Comparison of ENCODE assay signal across 17 cellular contexts in genomic region chr9:125760537-125760936, GRCh38. TPM values are rescaled to one million over a fixed set of nuclear protein-coding genes. Genes with fewer than 3 reads are reported as not detected.
DNase-seq lines count a peak whose midpoint lies in the region; ATAC-seq, FAIRE-seq and TF ChIP-seq lines count a peak whose summit lies in the region.
"Had no signal": no experiment of that assay in that cellular context is flagged by ENCODE, and none has a peak within 500 bp of the region (broad histone marks: within the 10 kb centered on the region; RNA-seq: fewer than 3 reads in every experiment).

No MANE protein-coding gene starts in this region.

- no peak for TF ChIP-seq RAD21 in SK-N-SH (IDR thresholded peaks at IDR 0.05; ENCODE audit: low read length)

- H3K9me2 ChIP-seq in SK-N-SH, result no peaks in the 10 kb centered on the region
- H3K9me2 ChIP-seq in OCI-LY1 (ENCODE audit: low read depth, low read length), result no peaks in the 10 kb centered on the region
- H3K9me2 ChIP-seq in Karpas-422 (replicated peaks; ENCODE audit: insufficient read depth, low read length), result no peaks in the 10 kb centered on the region

- H4K20me1 ChIP-seq in SK-N-SH (ENCODE audit: insufficient read depth) (peaks cover 91% of the 10 kb centered on the region), OCI-LY1 (ENCODE audit: insufficient read depth, low read length) (no peaks in the 10 kb centered on the region), Karpas-422 (ENCODE audit: insufficient read depth, low read depth, low read length) (0 out of 2 replicates have a peak, but pooled peaks cover 3% of the 10 kb centered on the region)

- intact Hi-C loops in kidney (cut with DNase I), result no loop called here

- peak; percentile 6 for FAIRE-seq in kidney (lab: Jason Lieb, UNC)
- FAIRE-seq: HTR-8/SVneo had no signal

- peaks cover 14% of the 10 kb centered on the region for H3F3A ChIP-seq in SK-N-SH (replicated peaks; ENCODE audit: insufficient read depth)
- 0 out of 2 replicates have a peak, but pooled peaks cover 3% of the 10 kb centered on the region for H3F3A ChIP-seq in OCI-LY1 (ENCODE audit: insufficient read depth, low read length)

- H3K79me2 ChIP-seq in SK-N-SH (ENCODE audit: insufficient read depth), result peaks cover 100% of the 10 kb centered on the region
- peaks cover 9% of the 10 kb centered on the region; the same call in 1 of the 2 replicates for H3K79me2 ChIP-seq in OCI-LY1 (ENCODE audit: insufficient read depth, low read length)
- H3K79me2 ChIP-seq in Karpas-422 (ENCODE audit: low read length), result no peaks in the 10 kb centered on the region

- H3K27me3 ChIP-seq in SK-N-SH (ENCODE audit: insufficient read depth) (no peaks in the 10 kb centered on the region), OCI-LY1 (ENCODE audit: insufficient read depth, low read length) (no peaks in the 10 kb centered on the region), Karpas-422 (ENCODE audit: low read length) (no peaks in the 10 kb centered on the region)
- H3K27me3 ChIP-seq: SJCRH30 had no signal

- H3K4me2 ChIP-seq in SK-N-SH, result 0 out of 2 replicates have a peak overlapping the region, but pooled peaks have one; percentile 80
- 0 out of 2 replicates have a peak overlapping the region, but pooled peaks have one; percentile 61 for H3K4me2 ChIP-seq in OCI-LY1 (ENCODE audit: low read length)
- H3K4me2 ChIP-seq in Karpas-422 (ENCODE audit: low read depth, low read length, poor library complexity, severe bottlenecking), result no peak overlapping the region

- DNase-seq in SK-N-SH (no peak), kidney (no peak), epidermal melanocyte (ENCODE audit: insufficient read length, low spot score) (no peak), globus pallidus (ENCODE audit: low spot score) (no peak), Karpas-422 (no peak), SW480 (ENCODE audit: low spot score) (no peak)
- DNase-seq: MV-4-11; NCI-H187 treated with DMSO at 0.1 percent for 48 hours; NCI-H526 treated with DMSO at 0.1 percent for 48 hours; NK-92 treated with Interleukin-12 subunit alpha and Interleukin-12 subunit beta, amount 100 ng/mL, for 24 hours; PC-3; SJCRH30 had no signal

- H3K36me3 ChIP-seq in SK-N-SH (replicated peaks in 1 of 2; ENCODE audit: control insufficient read depth in 1 of 2, insufficient read depth in 2 of 2, low read length in 1 of 2) (peaks cover 25 to 30% of the 10 kb centered on the region in 2 experiments), OCI-LY1 (ENCODE audit: insufficient read depth, low read length) (no peaks in the 10 kb centered on the region), kidney (ENCODE audit: control insufficient read depth in 1 of 2, insufficient read depth in 2 of 2, low read length in 2 of 2) (no peaks in the 10 kb centered on the region), Karpas-422 (ENCODE audit: insufficient read depth, low read length) (no peaks in the 10 kb centered on the region)

- no peak overlapping the region for H2AFZ ChIP-seq in SK-N-SH (ENCODE audit: low read depth)
- no peak overlapping the region for H2AFZ ChIP-seq in OCI-LY1 (ENCODE audit: low read length)
- no peak overlapping the region for H2AFZ ChIP-seq in Karpas-422 (ENCODE audit: low read length)

- TF ChIP-seq CTCF in SK-N-SH (IDR thresholded peaks at IDR 0.05) (no peak), OCI-LY1 (IDR thresholded peaks at IDR 0.05; ENCODE audit: low read length) (no peak), kidney (IDR thresholded peaks at IDR 0.05; ENCODE audit: borderline replicate concordance, extremely low read depth, insufficient read depth) (no peak)

- H3K4me3 ChIP-seq in SK-N-SH (ENCODE audit: low read depth in 2 of 2, low read length in 1 of 2) (no peak overlapping the region), OCI-LY1 (ENCODE audit: low read depth, low read length, poor library complexity, severe bottlenecking) (no peak overlapping the region), kidney (ENCODE audit: low read length in 2 of 2) (no peak overlapping the region), Karpas-422 (ENCODE audit: low read length) (no peak overlapping the region)
- H3K4me3 ChIP-seq: SJCRH30 had no signal

- WGBS in SK-N-SH (ENCODE audit: low lambda C conversion rate), result 94% methylated on average over 1 of the region's 1 CpG

- POLR2A ChIA-PET in SK-N-SH (lab: Yijun Ruan, JAX), result no interaction called here

- ATAC-seq in SK-N-SH treated with all-trans-retinoic acid at 6 μM for 48 hours, result no peak
- ATAC-seq: HCT116 had no signal

- CTCF ChIA-PET in SK-N-SH (lab: Yijun Ruan, JAX), result interaction anchor here (1.0 to 1.5 kb wide), 2 partner anchors 124 to 353 kb away, joined by 3 to 6 read pairs; no protein-coding TSS in a partner anchor

- no peak for TF ChIP-seq EP300 in SK-N-SH (IDR thresholded peaks at IDR 0.05; ENCODE audit: borderline replicate concordance in 1 of 2, low read depth in 1 of 2, low read length in 1 of 2)

- H3K9me3 ChIP-seq in SK-N-SH (no peaks in the 10 kb centered on the region), OCI-LY1 (ENCODE audit: low read length) (no peaks in the 10 kb centered on the region), kidney (ENCODE audit: control insufficient read depth in 1 of 2, low read length in 2 of 2) (no peaks in the 10 kb centered on the region), Karpas-422 (ENCODE audit: low read length) (no peaks in the 10 kb centered on the region)
- H3K9me3 ChIP-seq: SJCRH30 had no signal

- H3K9ac ChIP-seq in SK-N-SH (peak overlapping the region; percentile 54; the same call in 1 of the 2 replicates), OCI-LY1 (ENCODE audit: low read length) (no peak overlapping the region), kidney (ENCODE audit: low read length in 2 of 2) (no peak overlapping the region), Karpas-422 (ENCODE audit: low read length) (no peak overlapping the region)

- H3K27ac ChIP-seq in SK-N-SH (ENCODE audit: low read depth in 2 of 2, low read length in 1 of 2) (peak overlapping the region in 1 of 2 experiments; percentile 43; a peak in 2 of 4 replicates), OCI-LY1 (ENCODE audit: low read depth, low read length, poor library complexity, severe bottlenecking) (no peak overlapping the region), kidney (ENCODE audit: low read depth in 2 of 2, low read length in 2 of 2) (no peak overlapping the region), Karpas-422 (ENCODE audit: low read length) (no peak overlapping the region)
- H3K27ac ChIP-seq: C4-2B, SJCRH30 had no signal

- H3K4me1 ChIP-seq in SK-N-SH (ENCODE audit: control insufficient read depth in 1 of 2, insufficient read depth in 2 of 2, low read depth in 1 of 2, low read length in 1 of 2) (peaks cover 33 to 71% of the 10 kb centered on the region in 2 experiments; a peak in 3 of 4 replicates), OCI-LY1 (ENCODE audit: insufficient read depth, low read length, severe bottlenecking) (peaks cover 46% of the 10 kb centered on the region), kidney (ENCODE audit: control insufficient read depth in 1 of 2, insufficient read depth in 1 of 2, low read depth in 1 of 2, low read length in 2 of 2) (peaks cover 2 to 5% of the 10 kb centered on the region in 2 donors), Karpas-422 (ENCODE audit: low read length) (peaks cover 26% of the 10 kb centered on the region)

TF ChIP-seq in SK-N-SH, 30 proteins besides CTCF, POLR2A, EP300 and RAD21 (continues in another document):
- no peak for TF ChIP-seq NRF1 (IDR thresholded peaks at IDR 0.05; ENCODE audit: low read depth, low read length)
- no peak for TF ChIP-seq GABPA (IDR thresholded peaks at IDR 0.05; ENCODE audit: low read depth)
- TF ChIP-seq, protein P1, sequence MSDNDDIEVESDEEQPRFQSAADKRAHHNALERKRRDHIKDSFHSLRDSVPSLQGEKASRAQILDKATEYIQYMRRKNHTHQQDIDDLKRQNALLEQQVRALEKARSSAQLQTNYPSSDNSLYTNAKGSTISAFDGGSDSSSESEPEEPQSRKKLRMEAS (IDR thresholded peaks at IDR 0.05; ENCODE audit: low read depth), result no peak

TF ChIP-seq in SK-N-SH treated with all-trans-retinoic acid at 6 μM for 48 hours, 23 proteins besides CTCF, POLR2A, EP300 and RAD21:
- TF ChIP-seq ZFP30 (CRISPR knock-in tag; IDR thresholded peaks at IDR 0.05) (no peak), ESRRG (CRISPR knock-in tag; IDR thresholded peaks at IDR 0.05) (no peak)
- TF ChIP-seq, protein P2, sequence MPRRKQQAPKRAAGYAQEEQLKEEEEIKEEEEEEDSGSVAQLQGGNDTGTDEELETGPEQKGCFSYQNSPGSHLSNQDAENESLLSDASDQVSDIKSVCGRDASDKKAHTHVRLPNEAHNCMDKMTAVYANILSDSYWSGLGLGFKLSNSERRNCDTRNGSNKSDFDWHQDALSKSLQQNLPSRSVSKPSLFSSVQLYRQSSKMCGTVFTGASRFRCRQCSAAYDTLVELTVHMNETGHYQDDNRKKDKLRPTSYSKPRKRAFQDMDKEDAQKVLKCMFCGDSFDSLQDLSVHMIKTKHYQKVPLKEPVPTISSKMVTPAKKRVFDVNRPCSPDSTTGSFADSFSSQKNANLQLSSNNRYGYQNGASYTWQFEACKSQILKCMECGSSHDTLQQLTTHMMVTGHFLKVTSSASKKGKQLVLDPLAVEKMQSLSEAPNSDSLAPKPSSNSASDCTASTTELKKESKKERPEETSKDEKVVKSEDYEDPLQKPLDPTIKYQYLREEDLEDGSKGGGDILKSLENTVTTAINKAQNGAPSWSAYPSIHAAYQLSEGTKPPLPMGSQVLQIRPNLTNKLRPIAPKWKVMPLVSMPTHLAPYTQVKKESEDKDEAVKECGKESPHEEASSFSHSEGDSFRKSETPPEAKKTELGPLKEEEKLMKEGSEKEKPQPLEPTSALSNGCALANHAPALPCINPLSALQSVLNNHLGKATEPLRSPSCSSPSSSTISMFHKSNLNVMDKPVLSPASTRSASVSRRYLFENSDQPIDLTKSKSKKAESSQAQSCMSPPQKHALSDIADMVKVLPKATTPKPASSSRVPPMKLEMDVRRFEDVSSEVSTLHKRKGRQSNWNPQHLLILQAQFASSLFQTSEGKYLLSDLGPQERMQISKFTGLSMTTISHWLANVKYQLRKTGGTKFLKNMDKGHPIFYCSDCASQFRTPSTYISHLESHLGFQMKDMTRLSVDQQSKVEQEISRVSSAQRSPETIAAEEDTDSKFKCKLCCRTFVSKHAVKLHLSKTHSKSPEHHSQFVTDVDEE (CRISPR knock-in tag; IDR thresholded peaks at IDR 0.05), result no peak

RNA-seq across cellular contexts. Expression of gene PBX3, which starts 13.4 kb away (rescaled TPM):
- 73.0 and 87.0 TPM in 2 replicates for polyA plus RNA-seq in SK-N-SH (2012; rRNA removed)
- polyA plus RNA-seq in SK-N-SH (2012; cell fraction: cytosol; rRNA removed), result 89.5 and 93.2 TPM in 2 replicates
- 84.3 and 152 TPM in 2 replicates for polyA plus RNA-seq in SK-N-SH (2012; cell fraction: nucleus; rRNA removed)
- 23.6 TPM for total RNA-seq in kidney
- polyA plus RNA-seq in kidney (ENCODE audit: insufficient read depth, low read depth, low replicate concordance), result 10.2 TPM
- total RNA-seq in Karpas-422 (2014; rRNA removed; shearing (Covaris generic); ENCODE audit: low replicate concordance), result 8.8 TPM in 2 replicates

RNA-seq across cellular contexts. Expression of gene MAPKAP1, which starts 53.5 kb away (rescaled TPM):
- polyA plus RNA-seq in SK-N-SH (2012; rRNA removed) (97.9 and 117 TPM in 2 replicates), kidney (ENCODE audit: insufficient read depth, low read depth, low replicate concordance) (99.4 TPM)
- 102 and 103 TPM in 2 replicates for polyA plus RNA-seq in SK-N-SH (2012; cell fraction: cytosol; rRNA removed)
- 81.1 and 148 TPM in 2 replicates for polyA plus RNA-seq in SK-N-SH (2012; cell fraction: nucleus; rRNA removed)
- total RNA-seq in kidney, result 70.5 TPM
- 62.8 and 85.1 TPM in 2 replicates for total RNA-seq in Karpas-422 (2014; rRNA removed; shearing (Covaris generic); ENCODE audit: low replicate concordance)
